Comparison of ENCODE assay signal across 23 cellular contexts in genomic region chr15:23403550-23403949, GRCh38. TPM values are rescaled to one million over a fixed set of nuclear protein-coding genes. Genes with fewer than 3 reads are reported as not detected.
"Had no signal": no experiment of that assay in that cellular context is flagged by ENCODE, and none has a peak within 500 bp of the region (broad histone marks: within the 10 kb centered on the region; RNA-seq: fewer than 3 reads in every experiment).

No MANE protein-coding gene starts in this region.

- H3K36me3 ChIP-seq: neural progenitor cell, right lobe of liver had no signal

- H3K4me2 ChIP-seq: neural progenitor cell had no signal

- H3K4me1 ChIP-seq: neural progenitor cell, right lobe of liver, testis had no signal

- H3K9me3 ChIP-seq: right lobe of liver, testis had no signal

- ATAC-seq: activated naive CD4-positive, alpha-beta T cell treated with anti-CD3 and anti-CD28 coated beads, Interleukin-2, amount 50 U/mL, for 72 hours; activated T-cell treated with anti-CD3 and anti-CD28 coated beads, Interleukin-2, amount 50 U/mL, for 72 hours; naive thymus-derived CD4-positive, alpha-beta T cell; stimulated activated effector memory CD8-positive, alpha-beta T cell treated with anti-CD3 and anti-CD28 coated beads, Interleukin-12 subunit alpha, Interleukin-12 subunit beta, amount 100 ng/mL, for 72 hours had no signal

- H3K9ac ChIP-seq: neural progenitor cell had no signal

- DNase-seq: activated CD4-positive, CD25-positive, alpha-beta regulatory T cell treated with anti-CD3 and anti-CD28 coated beads, Interleukin-2, amount 50 U/mL, for 72 hours; activated gamma-delta T cell; activated T-cell treated with anti-CD3 and anti-CD28 coated beads, Interleukin-2, amount 50 U/mL, for 72 hours; endodermal cell; foreskin fibroblast; hypothalamus; islet precursor cell; mesendoderm; naive thymus-derived CD4-positive, alpha-beta T cell; right lobe of liver; small intestine; stimulated activated CD4-positive, alpha-beta T cell treated with anti-CD3 and anti-CD28 coated beads, Interleukin-4, amount 100 ng/mL, for 24 hours; T1000; testis had no signal

- H3K4me3 ChIP-seq: neural progenitor cell, right lobe of liver, testis had no signal

- H3K27me3 ChIP-seq: neural progenitor cell, right lobe of liver, testis had no signal

- H3K27ac ChIP-seq: epithelial cell of prostate, neural progenitor cell, right lobe of liver had no signal

RNA-seq across cellular contexts. Expression of gene GOLGA6L2, which starts 43.5 kb away (rescaled TPM):
- total RNA-seq: activated CD8-positive, alpha-beta memory T cell treated with anti-CD3 and anti-CD28 coated beads for 36 hours; activated naive CD4-positive, alpha-beta T cell treated with anti-CD3 and anti-CD28 coated beads, Interleukin-2, amount 50 U/mL, for 72 hours; activated T-cell treated with anti-CD3 and anti-CD28 coated beads, Interleukin-2, amount 50 U/mL, for 72 hours; endodermal cell; mucosa of gallbladder; naive thymus-derived CD4-positive, alpha-beta T cell; osteoblast; right lobe of liver; T-helper 1 cell treated with Interleukin-12 subunit alpha and Interleukin-12 subunit beta and Interleukin-4 antibody, amounts not matched to agents 30 ng/mL and 1 ng/mL, for 36 hours; ureter had no signal
